In genomic region chr7:25347360-25347759, GRCh38 we compare ENCODE assay signal across 14 cellular contexts.
"Had no signal": no experiment of that assay in that cellular context is flagged by ENCODE, and none has a peak within 500 bp of the region (broad histone marks: within the 10 kb centered on the region; RNA-seq: fewer than 3 reads in every experiment).

No MANE protein-coding gene starts in this region.

- H3K27me3 ChIP-seq: dorsolateral prefrontal cortex had no signal

- DNase-seq: activated CD4-positive, alpha-beta T cell treated with anti-CD3 and anti-CD28 coated beads, Interleukin-2, amount 50 U/mL, for 4 hours; activated effector memory CD4-positive, alpha-beta T cell treated with anti-CD3 and anti-CD28 coated beads, Interleukin-2, amount 50 U/mL, for 16 hours; activated naive CD4-positive, alpha-beta T cell treated with anti-CD3 and anti-CD28 coated beads, Interleukin-2, amount 50 U/mL, for 16 hours; activated T-cell treated with anti-CD3 and anti-CD28 coated beads, Interleukin-2, amount 50 U/mL, for 72 hours; aorta; dorsolateral prefrontal cortex; erythroblast; foreskin melanocyte; kidney; left ventricle myocardium superior; natural killer cell; nucleus accumbens; stimulated activated naive B cell treated with anti-CD40 and anti-IgM and Interleukin-4, amounts not matched to agents 10 μg/mL and 1 μg/mL and 100 μg/mL, for 72 hours had no signal

- H3K27ac ChIP-seq: dorsolateral prefrontal cortex, thoracic aorta had no signal

- ATAC-seq: activated T-cell treated with anti-CD3 and anti-CD28 coated beads, Interleukin-2, amount 50 U/mL, for 72 hours; left ventricle myocardium superior; natural killer cell; stimulated activated naive B cell treated with anti-CD40 and anti-IgM and Interleukin-4, amounts not matched to agents 10 μg/mL and 1 μg/mL and 100 μg/mL, for 72 hours had no signal

- FAIRE-seq: kidney had no signal

- H3K9me3 ChIP-seq: thoracic aorta had no signal

- H3K4me3 ChIP-seq: dorsolateral prefrontal cortex, thoracic aorta had no signal

- H3K36me3 ChIP-seq: thoracic aorta had no signal
